ENCODE assay signal across 7 cellular contexts in genomic region chr3:170037463-170038433, GRCh38. TPM values are rescaled to one million over a fixed set of nuclear protein-coding genes. Genes with fewer than 3 reads are reported as not detected.
DNase-seq lines count a peak whose midpoint lies in the region; ATAC-seq and TF ChIP-seq lines count a peak whose summit lies in the region.

A gene with protein sequence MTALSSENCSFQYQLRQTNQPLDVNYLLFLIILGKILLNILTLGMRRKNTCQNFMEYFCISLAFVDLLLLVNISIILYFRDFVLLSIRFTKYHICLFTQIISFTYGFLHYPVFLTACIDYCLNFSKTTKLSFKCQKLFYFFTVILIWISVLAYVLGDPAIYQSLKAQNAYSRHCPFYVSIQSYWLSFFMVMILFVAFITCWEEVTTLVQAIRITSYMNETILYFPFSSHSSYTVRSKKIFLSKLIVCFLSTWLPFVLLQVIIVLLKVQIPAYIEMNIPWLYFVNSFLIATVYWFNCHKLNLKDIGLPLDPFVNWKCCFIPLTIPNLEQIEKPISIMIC (plus strand): TSS chr3:170037995. CDS start chr3:170083973, 45,978 bp downstream.

- H3K4me1 ChIP-seq in spleen = peaks cover 8 to 57% (median 25%) of the 10 kb centered on the region in 6 donors

- no peaks in the 10 kb centered on the region for H3K9me3 ChIP-seq in iPS-18c (ENCODE audit: control insufficient read depth, insufficient read depth, low read length)
- no peaks in the 10 kb centered on the region for H3K9me3 ChIP-seq in spleen

- peak; percentile 75 for DNase-seq in NCI-H1105 (lab: John Stamatoyannopoulos, UW)
- DNase-seq in T-helper 22 cell (ENCODE audit: low read depth) = peak; percentile 57
- DNase-seq in astrocyte of the spinal cord (ENCODE audit: low read depth, low spot score) = peak; percentile 10
- peak; percentile 98 for DNase-seq in spleen

- peak within 1 kb of the TSS; percentile 57 to 97 (median 90) for H3K27ac ChIP-seq in spleen

- ATAC-seq in GM18498 (IDR thresholded peaks at IDR 0.05; ENCODE audit: unreplicated experiment) (peak; percentile 83), HG02678 (IDR thresholded peaks at IDR 0.05; ENCODE audit: unreplicated experiment) (peak; percentile 84)

- TF ChIP-seq CTCF in astrocyte of the spinal cord (IDR thresholded peaks at IDR 0.05; ENCODE audit: low read depth, low read length) (peak; percentile 70), spleen (IDR thresholded peaks at IDR 0.05 in 8 of 11, conservative IDR thresholded peaks at IDR 0.05 in 3 of 11) (peak; percentile 50 to 90 (median 83))

- intact Hi-C loops in spleen (cut with DNase I; ENCODE audit: low total_unique reads) = no loop called here

- TF ChIP-seq POLR2A in spleen (IDR thresholded peaks at IDR 0.05) = no peak

- 5 to 27% (median 6%) methylated on average over 9 to 78 of the region's 78 CpGs for WGBS in spleen, 5 donors

- in situ Hi-C loops in astrocyte of the spinal cord (cut with HindIII; ENCODE audit: low sequenced_read_pairs) = no loop called here

- H3K4me3 ChIP-seq in astrocyte of the spinal cord (ENCODE audit: low read depth, low read length) = peak within 1 kb of the TSS; percentile 33
- peak within 1 kb of the TSS; percentile 76 for H3K4me3 ChIP-seq in iPS-18c (ENCODE audit: insufficient read depth, low read depth, low read length)
- peak within 1 kb of the TSS; percentile 69 to 89 (median 79) for H3K4me3 ChIP-seq in spleen

- H3K36me3 ChIP-seq in spleen = no peaks in the 10 kb centered on the region

- H3K27me3 ChIP-seq in spleen (replicated peaks in 1 of 7) = peaks cover 0 to 18% (median 0%) of the 10 kb centered on the region in 7 donors

RNA-seq across cellular contexts. Expression of the gene that starts here (rescaled TPM):
- 10 to 100 TPM; 21.2 to 52.2 (median 28.7) TPM for total RNA-seq in spleen
- polyA plus RNA-seq in spleen = 10 to 100 TPM; 17.1 to 21.9 (median 17.6) TPM

Comparison
In these comparisons a context has a peak if more than half of its experiments do, and no peak if none do; other contexts are left out.
1. Peak in every context shown above with its lines: DNase-seq, ATAC-seq, H3K4me3 ChIP-seq and H3K27ac ChIP-seq.
2. DNase-seq: peak in every context shown above with its lines; median percentile 98 in spleen; 75 in NCI-H1105; 57 in T-helper 22 cell; 10 in astrocyte of the spinal cord.